Comparison of ENCODE assay signal across 8 cellular contexts in the genomic region with DNA sequence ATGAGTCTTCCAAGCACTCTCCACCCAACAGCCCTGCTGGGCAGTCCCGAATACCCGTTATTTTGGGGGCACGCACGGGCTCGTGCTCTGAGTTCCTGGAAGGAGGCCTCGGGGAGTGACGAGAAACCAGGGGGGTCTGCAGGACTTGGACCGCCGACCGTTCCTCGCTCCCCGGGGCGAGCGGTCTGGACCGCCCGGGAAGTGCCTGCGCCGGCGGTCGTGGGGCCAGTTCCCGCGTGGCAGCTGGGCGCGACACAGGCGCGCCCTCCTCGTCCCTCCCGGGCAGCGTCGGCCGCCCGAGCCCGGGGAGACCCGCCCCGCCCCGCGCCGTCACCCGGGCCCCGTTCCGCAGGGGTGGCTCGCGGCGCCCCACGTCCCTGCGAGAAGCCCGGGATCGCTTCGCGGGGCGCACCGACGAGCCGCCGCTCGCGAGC. TPM values are rescaled to one million over a fixed set of nuclear protein-coding genes. Genes with fewer than 3 reads are reported as not detected.
DNase-seq lines count a peak whose midpoint lies in the region; ATAC-seq and TF ChIP-seq lines count a peak whose summit lies in the region.

No MANE protein-coding gene starts in this region.

- WGBS in esophagus muscularis mucosa: 3% methylated on average over 10 of the region's 57 CpGs

- H3K36me3 Mint-ChIP-seq in naive B cell: peaks cover 0 to 10% of the 10 kb centered on the region in 2 donors

- TF ChIP-seq CTCF in BE2C (IDR thresholded peaks at IDR 0.05; ENCODE audit: low read depth, low read length): no peak
- no peak for TF ChIP-seq CTCF in esophagus muscularis mucosa (IDR thresholded peaks at IDR 0.05)

- no peaks in the 10 kb centered on the region for H3K9me3 Mint-ChIP-seq in naive B cell

- peak overlapping the region; percentile 87 to 97 (median 94) for H3K27ac Mint-ChIP-seq in naive B cell

- H3K27me3 Mint-ChIP-seq in naive B cell: no peaks in the 10 kb centered on the region

- no peak for TF ChIP-seq POLR2A in esophagus muscularis mucosa (IDR thresholded peaks at IDR 0.05; ENCODE audit: low read depth)

- H3K36me3 ChIP-seq in BE2C (no peaks in the 10 kb centered on the region; the same call in 1 of the 2 replicates), esophagus muscularis mucosa (peaks cover 0 to 6% (median 0%) of the 10 kb centered on the region in 4 donors)

- ATAC-seq in GM19035 (IDR thresholded peaks at IDR 0.05; ENCODE audit: unreplicated experiment) (peak; percentile 52), HG03280 (IDR thresholded peaks at IDR 0.05; ENCODE audit: unreplicated experiment) (peak; percentile 12), naive B cell (ENCODE audit: low read depth in 2 of 2) (peak; percentile 55 to 58)

- H3K4me3 Mint-ChIP-seq in naive B cell: peak overlapping the region; percentile 84 to 98 (median 94)

- H3K27me3 ChIP-seq in BE2C (no peaks in the 10 kb centered on the region), esophagus muscularis mucosa (no peaks in the 10 kb centered on the region)

- intact Hi-C loops in esophagus muscularis mucosa (cut with DNase I): loop anchor here (10.0 kb wide), 1 partner anchor 106 kb away; a partner anchor contains a TSS

- H3K4me1 Mint-ChIP-seq in naive B cell: peaks cover 42 to 50% (median 47%) of the 10 kb centered on the region in 3 donors

- peak; percentile 63 for TF ChIP-seq EP300 in esophagus muscularis mucosa (IDR thresholded peaks at IDR 0.05)

- peak overlapping the region; percentile 94 to 99 (median 96) for H3K27ac ChIP-seq in esophagus muscularis mucosa (replicated peaks in 1 of 4)

- peak; percentile 24 for DNase-seq in BE2C
- peak; percentile 52 for DNase-seq in T1000 (lab: John Stamatoyannopoulos, UW)
- no peak for DNase-seq in esophagus muscularis mucosa (ENCODE audit: extremely low spot score)
- no peak for DNase-seq in naive B cell
- DNase-seq in H4 (ENCODE audit: low spot score): no peak
- DNase-seq in RKO (ENCODE audit: low spot score): no peak

- H3K4me3 ChIP-seq in BE2C (ENCODE audit: low read depth, low read length) (peak overlapping the region; percentile 93), esophagus muscularis mucosa (peak overlapping the region; percentile 66 to 90 (median 82))

- H3K9me3 ChIP-seq in BE2C: no peaks in the 10 kb centered on the region
- no peaks in the 10 kb centered on the region for H3K9me3 ChIP-seq in esophagus muscularis mucosa

- peaks cover 5% of the 10 kb centered on the region for H3K4me1 ChIP-seq in BE2C
- peaks cover 39 to 63% (median 50%) of the 10 kb centered on the region in 4 donors for H3K4me1 ChIP-seq in esophagus muscularis mucosa

RNA-seq across cellular contexts. Expression of a gene that starts 0.4 kb away (rescaled TPM):
- polyA plus RNA-seq in BE2C (2012; ENCODE audit: insufficient read depth, insufficient read length, low read depth): 1.6 TPM
- 100 to 1,000 TPM in 1 of 4 donors, 10 to 100 TPM in 3; 57.7 to 130 (median 80.9) TPM for total RNA-seq in esophagus muscularis mucosa
- 10 to 100 TPM; 12.9 to 53.9 (median 44.7) TPM for polyA plus RNA-seq in naive B cell (ENCODE audit: low read depth in 6 of 6)
- 31.7 and 33.8 TPM in 2 replicates for total RNA-seq in H4 (2014; rRNA removed; shearing (Covaris generic))

Comparison
In these comparisons a context has a peak if more than half of its experiments do, and no peak if none do; other contexts are left out.
1. DNase-seq: peak in BE2C (single experiment) and T1000 (single experiment); none in esophagus muscularis mucosa (single experiment), naive B cell (single experiment), H4 (single experiment) and RKO (single experiment).
2. Peak in every context shown above with its lines, with median percentiles within 50 percentile points of each other: ATAC-seq.